33 cellular contexts compared by ENCODE assay signal in the genomic region with DNA sequence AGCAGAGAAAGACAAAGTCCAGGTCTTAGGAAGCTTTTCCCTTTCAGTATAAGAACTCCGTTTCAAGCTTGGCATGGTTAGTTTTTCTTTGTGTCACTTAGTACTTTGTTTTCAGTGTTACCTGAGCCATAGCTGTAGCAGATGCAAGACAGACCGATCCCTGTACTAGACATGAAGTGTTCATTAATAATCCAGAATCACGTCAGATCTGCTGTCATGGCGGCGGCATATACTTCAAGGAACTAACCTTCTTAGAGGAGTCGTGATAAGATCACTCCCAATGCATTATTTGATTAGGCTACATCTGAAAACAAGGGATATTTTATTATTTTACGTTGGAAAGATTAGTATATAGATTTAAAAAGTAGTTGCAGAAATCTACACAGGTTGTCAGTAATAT.
"Had no signal": no experiment of that assay in that cellular context is flagged by ENCODE, and none has a peak within 500 bp of the region (broad histone marks: within the 10 kb centered on the region; RNA-seq: fewer than 3 reads in every experiment).

No MANE protein-coding gene starts in this region.

- H3K27ac ChIP-seq: body of pancreas, brain microvascular endothelial cell, breast epithelium, WERI-Rb-1 had no signal

- ATAC-seq: activated CD4-positive, alpha-beta T cell treated with anti-CD3 and anti-CD28 coated beads for 36 hours; activated CD4-positive, CD25-positive, alpha-beta regulatory T cell treated with anti-CD3 and anti-CD28 coated beads, Interleukin-2, amount 50 U/mL, for 24 hours; activated CD8-positive, alpha-beta memory T cell treated with anti-CD3 and anti-CD28 coated beads, Interleukin-2, amount 10 ng/mL, durations not matched to agents 7 days and 5 days; activated CD8-positive, alpha-beta T cell treated with anti-CD3 and anti-CD28 coated beads, Interleukin-2, amount 10 ng/mL, durations not matched to agents 7 days and 5 days; activated naive CD8-positive, alpha-beta T cell treated with anti-CD3 and anti-CD28 coated beads, Interleukin-2, amount 50 U/mL, for 24 hours; body of pancreas; WTC11 had no signal

- FAIRE-seq: astrocyte, TTC549 had no signal

- DNase-seq: activated CD4-positive, alpha-beta memory T cell treated with anti-CD3 and anti-CD28 coated beads, Interleukin-2, amount 10 ng/mL, durations not matched to agents 7 days and 5 days; activated CD4-positive, alpha-beta T cell treated with anti-CD3 and anti-CD28 coated beads for 1 hour; activated CD4-positive, alpha-beta T cell treated with anti-CD3 and anti-CD28 coated beads for 36 hours; activated CD4-positive, alpha-beta T cell treated with anti-CD3 and anti-CD28 coated beads for 48 hours; activated CD4-positive, alpha-beta T cell treated with anti-CD3 and anti-CD28 coated beads, Interleukin-2, amount 10 ng/mL, durations not matched to agents 7 days and 5 days; activated CD4-positive, alpha-beta T cell treated with anti-CD3 and anti-CD28 coated beads, Interleukin-2, amount 50 U/mL, for 48 hours; activated CD4-positive, CD25-positive, alpha-beta regulatory T cell; activated CD8-positive, alpha-beta memory T cell treated with anti-CD3 and anti-CD28 coated beads for 24 hours; activated CD8-positive, alpha-beta memory T cell treated with anti-CD3 and anti-CD28 coated beads, Interleukin-2, amount 10 ng/mL, durations not matched to agents 7 days and 5 days; activated CD8-positive, alpha-beta memory T cell treated with anti-CD3 and anti-CD28 coated beads, Interleukin-2, amount 50 U/mL, for 48 hours; activated CD8-positive, alpha-beta T cell treated with anti-CD3 and anti-CD28 coated beads, Interleukin-2, amount 10 ng/mL, durations not matched to agents 7 days and 5 days; activated effector memory CD4-positive, alpha-beta T cell treated with Interleukin-2 at 50 U/mL for 16 hours; activated gamma-delta T cell; activated naive CD4-positive, alpha-beta T cell treated with anti-CD3 and anti-CD28 coated beads, Interleukin-2, amount 10 ng/mL, durations not matched to agents 7 days and 5 days; activated naive CD4-positive, alpha-beta T cell treated with Interleukin-2 at 50 U/mL for 16 hours; activated naive CD8-positive, alpha-beta T cell treated with anti-CD3 and anti-CD28 coated beads, Interleukin-2, amount 10 ng/mL, durations not matched to agents 7 days and 5 days; activated naive CD8-positive, alpha-beta T cell treated with anti-CD3 and anti-CD28 coated beads, Interleukin-2, amount 50 U/mL, for 24 hours; activated T-cell treated with anti-CD3 and anti-CD28 coated beads, Interleukin-2, amount 50 U/mL, for 24 hours; activated T-cell treated with anti-CD3 and anti-CD28 coated beads, Interleukin-2, amount 50 U/mL, for 48 hours; amygdala; anterior cingulate cortex; body of pancreas; brain microvascular endothelial cell; caudate nucleus; cerebellar nuclear complex; T-helper 1 cell; T-helper 9 cell; WERI-Rb-1 had no signal

- H3K4me3 ChIP-seq: body of pancreas, breast epithelium had no signal

- H3K4me1 ChIP-seq: breast epithelium had no signal

- H3K27me3 ChIP-seq: body of pancreas, brain microvascular endothelial cell, breast epithelium had no signal

- H3K36me3 ChIP-seq: breast epithelium had no signal

- H3K9me3 ChIP-seq: body of pancreas, breast epithelium had no signal
